In genomic region chr3:38155825-38156224, GRCh38 we compare ENCODE assay signal across 24 cellular contexts.
"Had no signal": no experiment of that assay in that cellular context is flagged by ENCODE, and none has a peak within 500 bp of the region (broad histone marks: within the 10 kb centered on the region; RNA-seq: fewer than 3 reads in every experiment).

No MANE protein-coding gene starts in this region.

- FAIRE-seq: endometrium, frontal cortex, keratinocyte had no signal

- H3K4me1 Mint-ChIP-seq: neural crest cell had no signal

- H3K9me3 Mint-ChIP-seq: effector memory CD8-positive, alpha-beta T cell; immature natural killer cell; memory B cell; natural killer cell treated with Interleukin-12 subunit alpha and Interleukin-12 subunit beta and Interleukin-15 and Interleukin-18, amount 100 ng/mL, for 72 hours; stimulated activated naive CD8-positive, alpha-beta T cell treated with anti-CD3 and anti-CD28 coated beads, Interleukin-15, Interleukin-2, amounts not matched to agents 100 ng/mL and 50 ng/mL, for 24 hours had no signal

- H3K27me3 Mint-ChIP-seq: effector memory CD8-positive, alpha-beta T cell; memory B cell; naive B cell; natural killer cell treated with Interleukin-12 subunit alpha and Interleukin-12 subunit beta and Interleukin-15 and Interleukin-18, amount 100 ng/mL, for 72 hours; stimulated activated naive B cell treated with anti-CD40 and anti-IgM and Interleukin-4, amounts not matched to agents 10 μg/mL and 1 μg/mL and 100 μg/mL, for 72 hours; stimulated activated naive CD8-positive, alpha-beta T cell treated with anti-CD3 and anti-CD28 coated beads, Interleukin-15, Interleukin-2, amounts not matched to agents 100 ng/mL and 50 ng/mL, for 24 hours had no signal

- H3K36me3 Mint-ChIP-seq: memory B cell; naive B cell; natural killer cell treated with Interleukin-12 subunit alpha and Interleukin-12 subunit beta and Interleukin-15 and Interleukin-18, amount 100 ng/mL, for 72 hours; stimulated activated naive B cell treated with anti-CD40 and anti-IgM and Interleukin-4, amounts not matched to agents 10 μg/mL and 1 μg/mL and 100 μg/mL, for 72 hours had no signal

- H3K27ac Mint-ChIP-seq: immature natural killer cell; memory B cell; stimulated activated naive B cell treated with anti-CD40 and anti-IgM and Interleukin-4, amounts not matched to agents 10 μg/mL and 1 μg/mL and 100 μg/mL, for 72 hours had no signal

- H3K4me3 ChIP-seq: lung, mucosa of descending colon, psoas muscle, sigmoid colon, spleen, thoracic aorta, tibial nerve, vagina had no signal

- H3K9me3 ChIP-seq: mucosa of descending colon, psoas muscle, sigmoid colon, spleen, thoracic aorta, tibial nerve, vagina had no signal

- H3K27ac ChIP-seq: psoas muscle, sigmoid colon, spleen, thoracic aorta, tibial nerve, vagina had no signal

- DNase-seq: cortex of kidney; effector memory CD8-positive, alpha-beta T cell; hypothalamus; immature natural killer cell; mucosa of descending colon; naive B cell; psoas muscle; right cardiac atrium; sigmoid colon; spleen; stimulated activated CD4-positive, alpha-beta T cell treated with anti-CD3 and anti-CD28 coated beads, Interleukin-4, amount 100 ng/mL, for 4 hours; stimulated activated naive B cell treated with anti-CD40 and anti-IgM and Interleukin-4, amounts not matched to agents 10 μg/mL and 1 μg/mL and 100 μg/mL, for 72 hours had no signal

- H3K4me1 ChIP-seq: psoas muscle, sigmoid colon, tibial nerve, vagina had no signal

- H3K4me3 Mint-ChIP-seq: effector memory CD8-positive, alpha-beta T cell; immature natural killer cell; memory B cell; natural killer cell treated with Interleukin-12 subunit alpha and Interleukin-12 subunit beta and Interleukin-15 and Interleukin-18, amount 100 ng/mL, for 72 hours; neural crest cell; stimulated activated naive B cell treated with anti-CD40 and anti-IgM and Interleukin-4, amounts not matched to agents 10 μg/mL and 1 μg/mL and 100 μg/mL, for 72 hours; stimulated activated naive CD8-positive, alpha-beta T cell treated with anti-CD3 and anti-CD28 coated beads, Interleukin-15, Interleukin-2, amounts not matched to agents 100 ng/mL and 50 ng/mL, for 24 hours had no signal

- ATAC-seq: effector memory CD8-positive, alpha-beta T cell; left lobe of liver; mucosa of descending colon; natural killer cell treated with Interleukin-12 subunit alpha and Interleukin-12 subunit beta and Interleukin-15 and Interleukin-18, amount 100 ng/mL, for 72 hours; psoas muscle; right cardiac atrium; stimulated activated naive B cell treated with anti-CD40 and anti-IgM and Interleukin-4, amounts not matched to agents 10 μg/mL and 1 μg/mL and 100 μg/mL, for 72 hours had no signal
